Comparison of ENCODE assay signal across 8 cellular contexts in the genomic region with DNA sequence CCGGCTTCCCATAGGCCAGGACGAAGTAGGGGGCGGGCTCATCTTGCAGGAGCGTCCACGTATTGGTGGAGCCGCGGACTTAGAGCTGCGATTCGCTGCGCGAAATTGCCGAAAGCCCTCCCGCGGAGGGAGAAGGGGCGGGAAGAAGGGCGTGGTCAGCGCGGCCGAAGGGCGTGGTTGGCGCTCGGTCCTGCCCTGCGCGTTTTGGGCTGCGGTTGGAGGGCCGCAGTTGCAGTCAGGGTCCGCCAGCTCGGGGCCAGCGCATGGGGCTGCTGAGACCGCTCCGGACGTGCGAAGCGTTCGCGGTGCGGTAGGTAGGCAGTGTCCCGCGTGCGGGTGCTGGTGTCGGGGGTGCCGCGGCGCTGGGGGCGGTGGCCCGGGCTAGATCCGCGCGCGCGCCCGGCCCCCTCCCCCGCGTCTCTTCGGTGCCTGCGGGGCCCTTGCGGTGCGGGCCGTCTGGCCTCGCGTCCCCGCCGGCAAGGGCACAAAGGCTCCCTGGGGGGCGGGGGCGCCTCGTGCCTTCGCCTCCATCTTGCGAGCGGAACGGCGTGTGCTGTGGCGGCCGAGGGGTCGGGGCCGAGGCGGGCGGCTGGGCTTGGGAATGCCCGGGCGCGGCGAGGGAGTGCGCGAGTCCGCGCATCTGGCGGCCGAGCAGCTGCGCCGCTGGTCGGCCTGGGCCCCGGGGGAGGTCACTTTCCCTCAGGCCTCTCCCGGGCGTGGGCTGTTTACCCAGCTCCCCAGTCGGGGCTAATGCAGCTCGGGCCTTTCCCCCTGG. TPM values are rescaled to one million over a fixed set of nuclear protein-coding genes. Genes with fewer than 3 reads are reported as not detected.
DNase-seq lines count a peak whose midpoint lies in the region; ATAC-seq and TF ChIP-seq lines count a peak whose summit lies in the region.

A gene with protein sequence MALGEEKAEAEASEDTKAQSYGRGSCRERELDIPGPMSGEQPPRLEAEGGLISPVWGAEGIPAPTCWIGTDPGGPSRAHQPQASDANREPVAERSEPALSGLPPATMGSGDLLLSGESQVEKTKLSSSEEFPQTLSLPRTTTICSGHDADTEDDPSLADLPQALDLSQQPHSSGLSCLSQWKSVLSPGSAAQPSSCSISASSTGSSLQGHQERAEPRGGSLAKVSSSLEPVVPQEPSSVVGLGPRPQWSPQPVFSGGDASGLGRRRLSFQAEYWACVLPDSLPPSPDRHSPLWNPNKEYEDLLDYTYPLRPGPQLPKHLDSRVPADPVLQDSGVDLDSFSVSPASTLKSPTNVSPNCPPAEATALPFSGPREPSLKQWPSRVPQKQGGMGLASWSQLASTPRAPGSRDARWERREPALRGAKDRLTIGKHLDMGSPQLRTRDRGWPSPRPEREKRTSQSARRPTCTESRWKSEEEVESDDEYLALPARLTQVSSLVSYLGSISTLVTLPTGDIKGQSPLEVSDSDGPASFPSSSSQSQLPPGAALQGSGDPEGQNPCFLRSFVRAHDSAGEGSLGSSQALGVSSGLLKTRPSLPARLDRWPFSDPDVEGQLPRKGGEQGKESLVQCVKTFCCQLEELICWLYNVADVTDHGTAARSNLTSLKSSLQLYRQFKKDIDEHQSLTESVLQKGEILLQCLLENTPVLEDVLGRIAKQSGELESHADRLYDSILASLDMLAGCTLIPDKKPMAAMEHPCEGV (plus strand): TSS at position 202 of the 775 bp plus-strand sequence. CDS start 13,029 bp downstream, outside the sequence.

- H3K4me1 ChIP-seq in HAP-1: peaks cover 8% of the 10 kb centered on the region

- peak; percentile 98 for DNase-seq in G401 (ENCODE audit: low spot score)
- DNase-seq in HAP-1 (ENCODE audit: low spot score in 2 of 2): peak; percentile 97 to 98
- peak; percentile 96 for DNase-seq in MG63
- peak; percentile 95 to 96 for DNase-seq in SHP77 (lab: John Stamatoyannopoulos, UW)
- peak; percentile 81 for DNase-seq in activated gamma-delta T cell (lab: John Stamatoyannopoulos, UW)
- DNase-seq in fibroblast of the conjunctiva (ENCODE audit: low read depth): peak; percentile 95
- peak; percentile 96 for DNase-seq in stimulated activated naive CD8-positive, alpha-beta T cell treated with anti-CD3 and anti-CD28 coated beads, Interleukin-15, Interleukin-2, amounts not matched to agents 100 U/mL and 50 U/mL, for 24 hours

- H3K9me3 ChIP-seq in HAP-1 (no peaks in the 10 kb centered on the region), MG63 (no peaks in the 10 kb centered on the region)

- H3K36me3 Mint-ChIP-seq in nephron (ENCODE audit: low read depth): peaks cover 6% of the 10 kb centered on the region

- TF ChIP-seq CTCF in nephron (IDR thresholded peaks at IDR 0.05; ENCODE audit: unreplicated experiment in 3 of 3): no peak

- H3K27ac Mint-ChIP-seq in nephron: peak within 1 kb of the TSS; percentile 82 to 85 (median 83)

- peak within 1 kb of the TSS; percentile 96 to 99 (median 98) for H3K4me3 Mint-ChIP-seq in nephron

- peaks cover 47% of the 10 kb centered on the region for H3K4me1 Mint-ChIP-seq in nephron

- H3K27me3 ChIP-seq in HAP-1 (ENCODE audit: low read depth): no peaks in the 10 kb centered on the region
- H3K27me3 ChIP-seq in MG63: no peaks in the 10 kb centered on the region

- no peaks in the 10 kb centered on the region for H3K36me3 ChIP-seq in HAP-1 (replicated peaks)
- H3K36me3 ChIP-seq in MG63: peaks cover 2% of the 10 kb centered on the region; the same call in 1 of the 2 replicates

- ATAC-seq in stimulated activated naive CD8-positive, alpha-beta T cell treated with anti-CD3 and anti-CD28 coated beads, Interleukin-15, Interleukin-2, amounts not matched to agents 100 U/mL and 50 U/mL, for 24 hours: peak; percentile 96

- H3K27me3 Mint-ChIP-seq in nephron (ENCODE audit: low read depth): no peaks in the 10 kb centered on the region

- H3K4me3 ChIP-seq in HAP-1 (peak within 1 kb of the TSS; percentile 72), MG63 (peak within 1 kb of the TSS; percentile 74)

- in situ Hi-C loops in G401 (cut with HindIII; ENCODE audit: low sequenced_read_pairs) (no loop called here), HAP-1 (cut with MboI; ENCODE audit: low sequenced_read_pairs) (loop anchor here (10.0 kb wide), 1 partner anchor 508 kb away; no protein-coding TSS in a partner anchor)

- no peaks in the 10 kb centered on the region for H3K9me3 Mint-ChIP-seq in nephron

RNA-seq across cellular contexts. Expression of the gene that starts here (rescaled TPM):
- 8.5 and 12.6 TPM in 2 replicates for total RNA-seq in G401 (2014; rRNA removed; shearing (Covaris generic))
- 4.5 and 4.9 TPM in 2 replicates for total RNA-seq in MG63 (2014; rRNA removed; shearing (Covaris generic); ENCODE audit: low replicate concordance)

Comparison
In these comparisons a context has a peak if more than half of its experiments do, and no peak if none do; other contexts are left out.
1. Peak in every context shown above with its lines: DNase-seq, ATAC-seq and H3K4me3 ChIP-seq.